8 cellular contexts compared by ENCODE assay signal in genomic region chr19:12639901-12640613, GRCh38. TPM values are rescaled to one million over a fixed set of nuclear protein-coding genes. Genes with fewer than 3 reads are reported as not detected.
DNase-seq lines count a peak whose midpoint lies in the region; ATAC-seq and TF ChIP-seq lines count a peak whose summit lies in the region.

No MANE protein-coding gene starts in this region.

- DNase-seq in AG09309 (ENCODE audit: low read depth) (peak; percentile 18), NCI-H2107 (lab: John Stamatoyannopoulos, UW) (peak; percentile 53), coronary artery (ENCODE audit: low spot score) (peak; percentile 84), left lobe of liver (ENCODE audit: low spot score) (peak; percentile 71), cortex of kidney (lab: John Stamatoyannopoulos, UW) (no peak)
- DNase-seq in activated CD4-positive, alpha-beta T cell treated with anti-CD3 and anti-CD28 coated beads for 4 hours, result peak; percentile 88 to 89
- peak; percentile 92 for DNase-seq in stimulated activated CD4-positive, alpha-beta T cell treated with anti-CD3 and anti-CD28 coated beads, Interleukin-1b, Interleukin-23, amount 100 ng/mL, for 48 hours

- H3K4me3 ChIP-seq in AG09309 (ENCODE audit: control insufficient read depth, low read depth, low read length), result no peak overlapping the region
- peak overlapping the region; percentile 60 for H3K4me3 ChIP-seq in coronary artery

- H3K27ac ChIP-seq in coronary artery, result no peak overlapping the region

- ATAC-seq in GM21447 (IDR thresholded peaks at IDR 0.05; ENCODE audit: unreplicated experiment) (peak; percentile 48), left lobe of liver (peak; percentile 93)

- peak; percentile 90 for TF ChIP-seq CTCF in AG09309 (IDR thresholded peaks at IDR 0.05; ENCODE audit: control insufficient read depth, insufficient read depth, low read depth, low read length, missing control alignments)
- TF ChIP-seq CTCF in coronary artery (IDR thresholded peaks at IDR 0.05), result peak; percentile 74

RNA-seq across cellular contexts. Expression of gene MAN2B1, which starts 26.5 kb away (rescaled TPM):
- 54.8 TPM for total RNA-seq in left lobe of liver

RNA-seq across cellular contexts. Expression of gene WDR83, which starts 26.6 kb away (rescaled TPM):
- 3.8 TPM for total RNA-seq in left lobe of liver

RNA-seq across cellular contexts. Expression of gene ZNF791, which starts 29.3 kb away (rescaled TPM):
- total RNA-seq in left lobe of liver, result 9.1 TPM

RNA-seq across cellular contexts. Expression of gene ZNF490, which starts 29.4 kb away (rescaled TPM):
- 3.9 TPM for total RNA-seq in left lobe of liver

RNA-seq across cellular contexts. Expression of gene DHPS, which starts 41.6 kb away (rescaled TPM):
- 41.6 TPM for total RNA-seq in left lobe of liver
